Comparison of ENCODE assay signal across 25 cellular contexts in genomic region chr10:88946200-88946599, GRCh38.
"Had no signal": no experiment of that assay in that cellular context is flagged by ENCODE, and none has a peak within 500 bp of the region (broad histone marks: within the 10 kb centered on the region; RNA-seq: fewer than 3 reads in every experiment).

No MANE protein-coding gene starts in this region.

- H3K27me3 ChIP-seq: brain microvascular endothelial cell, cardiac muscle cell, Peyer's patch, SJSA1 had no signal

- H3K4me3 Mint-ChIP-seq: activated CD4-positive, alpha-beta T cell treated with anti-CD3 and anti-CD28 coated beads, Interleukin-2, amount 10 ng/mL, durations not matched to agents 24 days and 14 days; activated naive CD8-positive, alpha-beta T cell treated with anti-CD3 and anti-CD28 coated beads, Interleukin-2, amount 50 U/mL, for 24 hours; activated T-cell treated with anti-CD3 and anti-CD28 coated beads, Interleukin-2, amount 50 U/mL, for 4 hours; T-helper 1 cell treated with Interleukin-12 subunit alpha and Interleukin-12 subunit beta and Interleukin-4 antibody, amounts not matched to agents 30 μg/mL and 1 μg/mL, for 36 hours; WTC11 had no signal

- DNase-seq: activated CD4-positive, alpha-beta T cell treated with anti-CD3 and anti-CD28 coated beads, Interleukin-2, amount 10 ng/mL, durations not matched to agents 24 days and 14 days; activated CD4-positive, alpha-beta T cell treated with anti-CD3 and anti-CD28 coated beads, Interleukin-2, amount 50 U/mL, for 48 hours; activated CD4-positive, CD25-positive, alpha-beta regulatory T cell treated with anti-CD3 and anti-CD28 coated beads, Interleukin-2, amount 50 U/mL, for 72 hours; activated effector memory CD4-positive, alpha-beta T cell treated with anti-CD3 and anti-CD28 coated beads, Interleukin-2, amount 50 U/mL, for 16 hours; activated naive CD4-positive, alpha-beta T cell treated with Interleukin-2 at 50 U/mL for 16 hours; activated naive CD8-positive, alpha-beta T cell treated with anti-CD3 and anti-CD28 coated beads, Interleukin-2, amount 50 U/mL, for 24 hours; activated T-cell treated with anti-CD3 and anti-CD28 coated beads, Interleukin-2, amount 50 U/mL, for 4 hours; amniotic stem cell; brain microvascular endothelial cell; IMR-90; KBM-7; NCI-H1092 treated with DMSO at 0.1 percent for 48 hours; NCI-H1417 treated with DMSO at 0.1 percent for 48 hours; NCI-H1694; NCI-H2029; NCI-H524; Peyer's patch; SHP77; T-helper 9 cell had no signal

- H3K27ac ChIP-seq: brain microvascular endothelial cell, cardiac muscle cell, Peyer's patch, SJSA1 had no signal

- H3K27ac Mint-ChIP-seq: activated CD4-positive, alpha-beta T cell treated with anti-CD3 and anti-CD28 coated beads, Interleukin-2, amount 10 ng/mL, durations not matched to agents 24 days and 14 days; activated naive CD4-positive, alpha-beta T cell treated with anti-CD3 and anti-CD28 coated beads, Interleukin-2, amount 50 U/mL, for 72 hours; activated naive CD8-positive, alpha-beta T cell treated with anti-CD3 and anti-CD28 coated beads, Interleukin-2, amount 50 U/mL, for 24 hours; T-helper 1 cell treated with Interleukin-12 subunit alpha and Interleukin-12 subunit beta and Interleukin-4 antibody, amounts not matched to agents 30 μg/mL and 1 μg/mL, for 36 hours; WTC11 had no signal

- H3K4me3 ChIP-seq: cardiac muscle cell, Peyer's patch, SJSA1 had no signal

- H3K27me3 Mint-ChIP-seq: activated CD4-positive, alpha-beta T cell treated with anti-CD3 and anti-CD28 coated beads, Interleukin-2, amount 10 ng/mL, durations not matched to agents 24 days and 14 days; activated naive CD8-positive, alpha-beta T cell treated with anti-CD3 and anti-CD28 coated beads, Interleukin-2, amount 50 U/mL, for 24 hours had no signal

- H3K9me3 Mint-ChIP-seq: activated CD4-positive, alpha-beta T cell treated with anti-CD3 and anti-CD28 coated beads, Interleukin-2, amount 10 ng/mL, durations not matched to agents 24 days and 14 days; activated naive CD4-positive, alpha-beta T cell treated with anti-CD3 and anti-CD28 coated beads, Interleukin-2, amount 50 U/mL, for 72 hours; activated naive CD8-positive, alpha-beta T cell treated with anti-CD3 and anti-CD28 coated beads, Interleukin-2, amount 50 U/mL, for 24 hours; activated T-cell treated with anti-CD3 and anti-CD28 coated beads, Interleukin-2, amount 50 U/mL, for 4 hours; T-helper 1 cell treated with Interleukin-12 subunit alpha and Interleukin-12 subunit beta and Interleukin-4 antibody, amounts not matched to agents 30 μg/mL and 1 μg/mL, for 36 hours; WTC11 had no signal

- ATAC-seq: activated naive CD4-positive, alpha-beta T cell treated with anti-CD3 and anti-CD28 coated beads, Interleukin-2, amount 50 U/mL, for 72 hours; activated naive CD8-positive, alpha-beta T cell treated with anti-CD3 and anti-CD28 coated beads, Interleukin-2, amount 50 U/mL, for 24 hours; activated T-cell treated with anti-CD3 and anti-CD28 coated beads, Interleukin-2, amount 50 U/mL, for 4 hours; SK-N-SH treated with all-trans-retinoic acid at 6 μM for 48 hours; WTC11 had no signal

- H3K36me3 Mint-ChIP-seq: activated naive CD4-positive, alpha-beta T cell treated with anti-CD3 and anti-CD28 coated beads, Interleukin-2, amount 50 U/mL, for 72 hours; WTC11 had no signal

- H3K9me3 ChIP-seq: Peyer's patch, SJSA1 had no signal

- H3K4me1 ChIP-seq: Peyer's patch had no signal
